ENCODE assay signal across 10 cellular contexts in the genomic region with DNA sequence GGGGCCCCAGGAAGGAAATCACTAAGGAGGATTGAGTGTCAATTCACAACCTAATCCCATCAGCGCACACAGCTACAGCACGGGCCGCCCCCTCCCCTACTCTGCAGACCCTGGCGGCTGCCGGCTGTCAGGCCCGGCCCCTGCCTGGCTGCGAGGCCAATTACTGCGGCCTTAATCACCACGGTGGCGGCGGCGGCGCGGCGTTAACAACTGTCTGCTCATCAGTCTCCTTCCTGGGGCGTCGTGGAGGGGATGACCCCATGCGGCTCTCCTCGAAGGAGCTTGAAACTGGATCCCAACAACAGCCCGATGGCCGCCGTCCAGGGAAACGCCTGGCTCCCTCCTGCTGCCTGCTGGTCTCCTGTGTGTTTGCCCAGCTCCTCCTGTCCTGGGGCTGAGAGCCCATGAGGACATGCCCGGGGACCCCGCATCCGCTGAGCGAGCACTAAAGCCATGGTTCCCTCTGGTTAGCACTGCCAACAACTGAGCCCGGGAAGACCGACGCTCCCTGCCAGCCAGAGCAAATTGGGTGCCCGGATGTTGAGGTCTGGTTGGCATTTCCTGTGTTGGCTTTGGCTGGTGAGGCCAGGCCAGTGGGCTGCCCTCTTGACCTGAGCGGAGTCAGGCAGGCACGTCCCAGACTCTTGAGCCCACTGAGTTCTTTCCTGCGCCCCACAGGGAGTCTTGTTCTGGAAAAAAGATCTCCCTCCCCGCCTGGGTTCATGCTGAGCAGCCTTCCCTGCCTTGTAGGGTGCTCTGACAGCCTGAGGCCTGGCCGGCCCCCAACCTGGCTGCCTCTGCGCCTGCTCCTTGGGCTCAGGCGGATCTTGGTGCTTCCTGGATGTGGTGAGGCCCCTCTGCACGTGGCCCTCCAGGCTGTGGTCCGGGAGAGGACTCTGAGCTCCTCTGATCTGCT. TPM values are rescaled to one million over a fixed set of nuclear protein-coding genes. Genes with fewer than 3 reads are reported as not detected.
DNase-seq lines count a peak whose midpoint lies in the region; TF ChIP-seq lines count a peak whose summit lies in the region.
"Had no signal": no experiment of that assay in that cellular context is flagged by ENCODE, and none has a peak within 500 bp of the region (broad histone marks: within the 10 kb centered on the region; RNA-seq: fewer than 3 reads in every experiment).

No MANE protein-coding gene starts in this region.

- CTCF ChIA-PET in activated naive CD4-positive, alpha-beta T cell treated with anti-CD3 and anti-CD28 coated beads, Interleukin-2, amount 10 ng/mL, durations not matched to agents 7 days and 5 days (lab: Charles Lee): interaction anchor here (0.7 kb wide), 1 partner anchor 34 kb away, joined by 7 read pairs; no protein-coding TSS in a partner anchor

- TF ChIP-seq POLR2A in prostate gland (IDR thresholded peaks at IDR 0.05): no peak

- H3K4me1 ChIP-seq in SJCRH30: peaks cover 79% of the 10 kb centered on the region
- H3K4me1 ChIP-seq in smooth muscle cell (ENCODE audit: low read depth): peaks cover 34% of the 10 kb centered on the region
- no peaks in the 10 kb centered on the region for H3K4me1 ChIP-seq in prostate gland (replicated peaks)

- WGBS in smooth muscle cell (ENCODE audit: low lambda C conversion rate): 41% methylated on average over 40 of the region's 40 CpGs
- WGBS in prostate gland: 47% methylated on average over 38 of the region's 40 CpGs

- peak overlapping the region; percentile 64 for H2AFZ ChIP-seq in smooth muscle cell (ENCODE audit: low read depth)

- H3K27me3 ChIP-seq in SJCRH30 (no peaks in the 10 kb centered on the region), smooth muscle cell (ENCODE audit: low read depth) (no peaks in the 10 kb centered on the region), prostate gland (replicated peaks; ENCODE audit: insufficient read depth) (no peaks in the 10 kb centered on the region)
- H3K27me3 ChIP-seq: thyroid gland had no signal

- no peak overlapping the region for H3K9ac ChIP-seq in smooth muscle cell (ENCODE audit: low read depth)

- peaks cover 38% of the 10 kb centered on the region for H3K27me3 Mint-ChIP-seq in activated naive CD4-positive, alpha-beta T cell treated with anti-CD3 and anti-CD28 coated beads, Interleukin-2, amount 10 ng/mL, durations not matched to agents 7 days and 5 days

- H4K20me1 ChIP-seq in smooth muscle cell (ENCODE audit: low read depth): no peaks in the 10 kb centered on the region

- H3K4me2 ChIP-seq in smooth muscle cell: peak overlapping the region; percentile 44

- no peaks in the 10 kb centered on the region for H3K9me3 ChIP-seq in SJCRH30 (replicated peaks)
- no peaks in the 10 kb centered on the region for H3K9me3 ChIP-seq in smooth muscle cell (replicated peaks; ENCODE audit: low read depth)
- no peaks in the 10 kb centered on the region for H3K9me3 ChIP-seq in prostate gland
- H3K9me3 ChIP-seq: thyroid gland had no signal

- H3K4me3 Mint-ChIP-seq in activated naive CD4-positive, alpha-beta T cell treated with anti-CD3 and anti-CD28 coated beads, Interleukin-2, amount 10 ng/mL, durations not matched to agents 7 days and 5 days: no peak overlapping the region

- intact Hi-C loops in prostate gland (cut with DNase I): no loop called here

- DNase-seq in DMS79 treated with DMSO at 0.1 percent for 48 hours (lab: John Stamatoyannopoulos, UW) (peak; percentile 67), DMS79 (lab: John Stamatoyannopoulos, UW) (no peak), SJCRH30 (peak; percentile 82), glomerular visceral epithelial cell (ENCODE audit: extremely low spot score) (peak; percentile 82), smooth muscle cell (lab: John Stamatoyannopoulos, UW; ENCODE audit: unreplicated experiment) (no peak), prostate gland (ENCODE audit: low spot score) (no peak), HPDE6-E6E7 (ENCODE audit: extremely low spot score) (no peak)
- DNase-seq in activated naive CD4-positive, alpha-beta T cell treated with anti-CD3 and anti-CD28 coated beads, Interleukin-2, amount 10 ng/mL, durations not matched to agents 7 days and 5 days: no peak
- DNase-seq: NK-92 treated with Interleukin-12 subunit alpha and Interleukin-12 subunit beta, amount 100 ng/mL, for 24 hours; thyroid gland had no signal

- H3K4me3 ChIP-seq in SJCRH30: peak overlapping the region; percentile 49
- no peak overlapping the region for H3K4me3 ChIP-seq in smooth muscle cell
- no peak overlapping the region for H3K4me3 ChIP-seq in prostate gland
- H3K4me3 ChIP-seq: thyroid gland had no signal

- no peaks in the 10 kb centered on the region for H3K4me1 Mint-ChIP-seq in activated naive CD4-positive, alpha-beta T cell treated with anti-CD3 and anti-CD28 coated beads, Interleukin-2, amount 10 ng/mL, durations not matched to agents 7 days and 5 days

- no peaks in the 10 kb centered on the region for H3K36me3 ChIP-seq in SJCRH30
- H3K36me3 ChIP-seq in smooth muscle cell (ENCODE audit: low read depth): no peaks in the 10 kb centered on the region
- H3K36me3 ChIP-seq in prostate gland: no peaks in the 10 kb centered on the region
- H3K36me3 ChIP-seq: thyroid gland had no signal

- H3K79me2 ChIP-seq in smooth muscle cell (ENCODE audit: low read depth): no peaks in the 10 kb centered on the region

- TF ChIP-seq CTCF in smooth muscle cell (IDR thresholded peaks at IDR 0.05; ENCODE audit: borderline replicate concordance, insufficient read depth, poor library complexity, severe bottlenecking) (no peak), prostate gland (IDR thresholded peaks at IDR 0.05) (no peak)

- H3K27ac ChIP-seq in SJCRH30 (peak overlapping the region; percentile 95), smooth muscle cell (ENCODE audit: low read depth) (no peak overlapping the region), prostate gland (no peak overlapping the region)
- H3K27ac ChIP-seq: thyroid gland had no signal

- H3K36me3 Mint-ChIP-seq in activated naive CD4-positive, alpha-beta T cell treated with anti-CD3 and anti-CD28 coated beads, Interleukin-2, amount 10 ng/mL, durations not matched to agents 7 days and 5 days: no peaks in the 10 kb centered on the region

- H3K9me3 Mint-ChIP-seq in activated naive CD4-positive, alpha-beta T cell treated with anti-CD3 and anti-CD28 coated beads, Interleukin-2, amount 10 ng/mL, durations not matched to agents 7 days and 5 days: no peaks in the 10 kb centered on the region

- H3F3A ChIP-seq in smooth muscle cell (ENCODE audit: low read depth): no peaks in the 10 kb centered on the region

- no peak overlapping the region for H3K27ac Mint-ChIP-seq in activated naive CD4-positive, alpha-beta T cell treated with anti-CD3 and anti-CD28 coated beads, Interleukin-2, amount 10 ng/mL, durations not matched to agents 7 days and 5 days

RNA-seq across cellular contexts. Expression of a gene that starts 21.7 kb away (rescaled TPM):
- total RNA-seq in SJCRH30 (2014; rRNA removed; shearing (Covaris generic)): 56.8 and 64.7 TPM in 2 replicates
- total RNA-seq in smooth muscle cell (38.0 and 47.4 TPM in 2 replicates), prostate gland (10 to 100 TPM; 43.9 to 60.4 TPM)
- polyA plus RNA-seq in smooth muscle cell: 64.3 and 71.2 TPM in 2 replicates

RNA-seq across cellular contexts. Expression of a gene that starts 25.6 kb away (rescaled TPM):
- 115 and 120 TPM in 2 replicates for total RNA-seq in SJCRH30 (2014; rRNA removed; shearing (Covaris generic))
- total RNA-seq in smooth muscle cell: 15.4 and 17.8 TPM in 2 replicates
- polyA plus RNA-seq in smooth muscle cell: 30.6 and 32.2 TPM in 2 replicates
- 10 to 100 TPM in 1 of 2 donors, 1 to 10 TPM in 1; 7.9 to 16.2 TPM for total RNA-seq in prostate gland

RNA-seq across cellular contexts. Expression of a gene that starts 57.9 kb away (rescaled TPM):
- total RNA-seq in SJCRH30 (2014; rRNA removed; shearing (Covaris generic)): 1.8 TPM in 2 replicates
- total RNA-seq in smooth muscle cell (0.09 TPM in 1 of 2 replicates, not detected in the other), prostate gland (10 to 100 TPM in 1 of 2 donors, 1 to 10 TPM in 1; 1.5 to 15.1 TPM)
- polyA plus RNA-seq in smooth muscle cell: not detected in 2 replicates

Comparison
In these comparisons a context has a peak if more than half of its experiments do, and no peak if none do; other contexts are left out.
1. DNase-seq: peak in DMS79 treated with DMSO at 0.1 percent for 48 hours (single experiment), SJCRH30 (2 of 2) and glomerular visceral epithelial cell (single experiment); none in DMS79 (single experiment), smooth muscle cell (single experiment), prostate gland (single experiment), activated naive CD4-positive, alpha-beta T cell treated with anti-CD3 and anti-CD28 coated beads, Interleukin-2, amount 10 ng/mL, durations not matched to agents 7 days and 5 days (single experiment) and HPDE6-E6E7 (single experiment).